ENCODE assay signal across 10 cellular contexts in the genomic region with DNA sequence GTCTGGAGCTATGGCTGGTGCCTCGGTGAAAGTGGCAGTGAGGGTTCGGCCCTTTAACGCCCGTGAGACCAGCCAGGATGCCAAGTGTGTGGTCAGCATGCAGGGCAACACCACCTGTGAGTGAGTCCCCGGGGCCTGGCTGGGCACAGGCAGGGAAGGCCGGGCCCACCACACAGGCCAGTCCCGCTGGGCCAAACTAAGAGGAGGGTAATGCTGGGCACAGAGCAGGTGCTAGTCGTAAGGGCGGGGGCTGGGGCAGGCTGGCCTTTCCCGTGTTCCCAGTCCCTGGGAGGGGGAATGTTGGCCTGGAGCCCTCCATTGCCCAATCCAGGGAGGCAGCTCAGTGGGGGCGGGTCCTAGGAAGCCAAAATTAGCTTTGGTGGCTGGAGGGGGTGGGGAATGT. TPM values are rescaled to one million over a fixed set of nuclear protein-coding genes. Genes with fewer than 3 reads are reported as not detected.
DNase-seq lines count a peak whose midpoint lies in the region; ATAC-seq and TF ChIP-seq lines count a peak whose summit lies in the region.
"Had no signal": no experiment of that assay in that cellular context is flagged by ENCODE, and none has a peak within 500 bp of the region (broad histone marks: within the 10 kb centered on the region; RNA-seq: fewer than 3 reads in every experiment).

No MANE protein-coding gene starts in this region.

- CTCF ChIA-PET in activated CD4-positive, alpha-beta memory T cell treated with anti-CD3 and anti-CD28 coated beads, Interleukin-2, amount 10 ng/mL, durations not matched to agents 7 days and 5 days (lab: Charles Lee), result no interaction called here

- H3K27me3 ChIP-seq in fibroblast of lung (ENCODE audit: control insufficient read depth, insufficient read depth, low read length) (no peaks in the 10 kb centered on the region), muscle layer of duodenum (ENCODE audit: low read depth, low read length) (no peaks in the 10 kb centered on the region), upper lobe of left lung (no peaks in the 10 kb centered on the region)

- H3K36me3 Mint-ChIP-seq in activated CD4-positive, alpha-beta memory T cell treated with anti-CD3 and anti-CD28 coated beads, Interleukin-2, amount 10 ng/mL, durations not matched to agents 7 days and 5 days (ENCODE audit: low read depth), result peaks cover 42% of the 10 kb centered on the region

- H3K4me1 ChIP-seq in fibroblast of lung (ENCODE audit: control insufficient read depth, extremely low read depth, insufficient read depth, low read length) (peaks cover 12% of the 10 kb centered on the region), muscle layer of duodenum (ENCODE audit: control insufficient read depth in 1 of 2, insufficient read depth in 2 of 2, low read length in 2 of 2) (peaks cover 8 to 33% of the 10 kb centered on the region in 2 donors), upper lobe of left lung (peaks cover 24 to 31% (median 30%) of the 10 kb centered on the region in 4 donors)

- H3K9me3 Mint-ChIP-seq in activated CD4-positive, alpha-beta memory T cell treated with anti-CD3 and anti-CD28 coated beads, Interleukin-2, amount 10 ng/mL, durations not matched to agents 7 days and 5 days, result no peaks in the 10 kb centered on the region
- H3K9me3 Mint-ChIP-seq: stimulated activated naive CD8-positive, alpha-beta T cell treated with anti-CD3 and anti-CD28 coated beads, Interleukin-15, amount 100 ng/mL, for 72 hours had no signal

- TF ChIP-seq POLR2A in upper lobe of left lung (IDR thresholded peaks at IDR 0.05), result peak in 1 of 4 donors; percentile 17

- H3K4me2 ChIP-seq in fibroblast of lung (ENCODE audit: extremely low read depth, insufficient read depth, low read length), result peak overlapping the region; percentile 42

- no peaks in the 10 kb centered on the region for H3K9me3 ChIP-seq in fibroblast of lung (ENCODE audit: control insufficient read depth, insufficient read depth, low read depth, low read length)
- H3K9me3 ChIP-seq in muscle layer of duodenum (ENCODE audit: control insufficient read depth in 1 of 2, low read length in 2 of 2), result no peaks in the 10 kb centered on the region
- H3K9me3 ChIP-seq in upper lobe of left lung, result no peaks in the 10 kb centered on the region

- no peaks in the 10 kb centered on the region for H4K20me1 ChIP-seq in fibroblast of lung (ENCODE audit: control insufficient read depth, extremely low read depth, insufficient read depth, low read length)

- no peak for TF ChIP-seq EP300 in upper lobe of left lung (IDR thresholded peaks at IDR 0.05)

- no peak overlapping the region for H3K9ac ChIP-seq in fibroblast of lung (ENCODE audit: insufficient read depth, low read length)

- TF ChIP-seq CTCF in fibroblast of lung (conservative IDR thresholded peaks at IDR 0.05 in 1 of 2, IDR thresholded peaks at IDR 0.05 in 1 of 2; ENCODE audit: low read depth in 1 of 2, low read length in 2 of 2), result no peak
- TF ChIP-seq CTCF in upper lobe of left lung (IDR thresholded peaks at IDR 0.05), result no peak

- peaks cover 23% of the 10 kb centered on the region for H3K4me1 Mint-ChIP-seq in activated CD4-positive, alpha-beta memory T cell treated with anti-CD3 and anti-CD28 coated beads, Interleukin-2, amount 10 ng/mL, durations not matched to agents 7 days and 5 days

- H3K27ac Mint-ChIP-seq in activated CD4-positive, alpha-beta memory T cell treated with anti-CD3 and anti-CD28 coated beads, Interleukin-2, amount 10 ng/mL, durations not matched to agents 7 days and 5 days, result no peak overlapping the region

- no peak overlapping the region for H2AFZ ChIP-seq in fibroblast of lung (ENCODE audit: low read length)

- H3K36me3 ChIP-seq in fibroblast of lung (ENCODE audit: control insufficient read depth, insufficient read depth, low read length) (peaks cover 30% of the 10 kb centered on the region), muscle layer of duodenum (ENCODE audit: control insufficient read depth in 1 of 2, insufficient read depth in 2 of 2, low read length in 2 of 2) (peaks cover 39 to 46% of the 10 kb centered on the region in 2 donors), upper lobe of left lung (peaks cover 24 to 48% (median 43%) of the 10 kb centered on the region in 4 donors)

- WGBS in upper lobe of left lung, 2 donors, result 63 to 73% methylated on average over 7 to 11 of the region's 11 CpGs

- DNase-seq in LHCN-M2 (ENCODE audit: low read depth) (peak; percentile 54), fibroblast of lung (ENCODE audit: low read depth in 2 of 2) (no peak), upper lobe of left lung (peak; percentile 79), HT-29 (ENCODE audit: low spot score) (no peak), NOMO-1 treated with dmso at 0.1 percent for 144 hours (lab: John Stamatoyannopoulos, UW; ENCODE audit: unreplicated experiment) (no peak)
- DNase-seq in activated CD4-positive, alpha-beta memory T cell treated with anti-CD3 and anti-CD28 coated beads, Interleukin-2, amount 10 ng/mL, durations not matched to agents 7 days and 5 days, result no peak
- DNase-seq: activated CD8-positive, alpha-beta memory T cell treated with anti-CD3 and anti-CD28 coated beads, Interleukin-2, amount 50 U/mL, for 48 hours; NCI-H510A treated with DMSO at 0.1 percent for 48 hours; stimulated activated naive CD8-positive, alpha-beta T cell treated with anti-CD3 and anti-CD28 coated beads, Interleukin-15, amount 100 ng/mL, for 72 hours had no signal

- peak overlapping the region; percentile 12 for H3K27ac ChIP-seq in fibroblast of lung (ENCODE audit: insufficient read depth, low read length)
- H3K27ac ChIP-seq in muscle layer of duodenum (ENCODE audit: low read length), result no peak overlapping the region
- peak overlapping the region in 3 of 4 donors; percentile 57 to 97 (median 88) for H3K27ac ChIP-seq in upper lobe of left lung

- POLR2A ChIA-PET in activated CD4-positive, alpha-beta memory T cell treated with anti-CD3 and anti-CD28 coated beads, Interleukin-2, amount 10 ng/mL, durations not matched to agents 7 days and 5 days (lab: Charles Lee), result interaction anchor here (0.8 to 4.6 kb wide), 4 partner anchors 12 to 53 kb away, joined by 3 to 43 read pairs (median 3); a partner anchor contains a TSS

- peaks cover 29% of the 10 kb centered on the region for H3K79me2 ChIP-seq in fibroblast of lung (ENCODE audit: control insufficient read depth, insufficient read depth, low read length)

- peak in 1 of 2 donors; percentile 5 for ATAC-seq in upper lobe of left lung (ENCODE audit: low FRiP score in 2 of 2)
- ATAC-seq: stimulated activated naive CD8-positive, alpha-beta T cell treated with anti-CD3 and anti-CD28 coated beads, Interleukin-15, amount 100 ng/mL, for 72 hours had no signal

- H3K4me3 ChIP-seq in fibroblast of lung (replicated peaks in 1 of 4; ENCODE audit: control extremely low read depth in 1 of 4, insufficient read depth in 1 of 4, low read depth in 3 of 4, low read length in 4 of 4) (peak overlapping the region in 3 of 4 experiments; percentile 92 to 95 (median 93)), muscle layer of duodenum (ENCODE audit: low read depth in 1 of 2, low read length in 2 of 2) (peak overlapping the region; percentile 92), upper lobe of left lung (peak overlapping the region in 3 of 4 donors; percentile 92 to 100 (median 99))

- no peaks in the 10 kb centered on the region for H3K27me3 Mint-ChIP-seq in activated CD4-positive, alpha-beta memory T cell treated with anti-CD3 and anti-CD28 coated beads, Interleukin-2, amount 10 ng/mL, durations not matched to agents 7 days and 5 days
- H3K27me3 Mint-ChIP-seq: stimulated activated naive CD8-positive, alpha-beta T cell treated with anti-CD3 and anti-CD28 coated beads, Interleukin-15, amount 100 ng/mL, for 72 hours had no signal

- H3K4me3 Mint-ChIP-seq in activated CD4-positive, alpha-beta memory T cell treated with anti-CD3 and anti-CD28 coated beads, Interleukin-2, amount 10 ng/mL, durations not matched to agents 7 days and 5 days, result no peak overlapping the region

RNA-seq across cellular contexts. Expression of a gene that starts 2.5 kb away (rescaled TPM):
- total RNA-seq in LHCN-M2 (2014; rRNA removed), result 75.9 and 82.0 TPM in 2 replicates
- polyA plus RNA-seq in LHCN-M2 (2012), result 149 TPM
- 52.4 and 86.0 TPM in 2 replicates for total RNA-seq in fibroblast of lung
- 68.1 and 70.5 TPM in 2 replicates for polyA plus RNA-seq in fibroblast of lung
- 104 and 119 TPM in 2 replicates for polyA plus RNA-seq in fibroblast of lung (2012)
- 90.0 and 98.0 TPM in 2 replicates for polyA minus RNA-seq in fibroblast of lung (ENCODE audit: low replicate concordance)
- 100 to 1,000 TPM; 130 to 270 (median 206) TPM for total RNA-seq in upper lobe of left lung
- total RNA-seq in HT-29 (2014; rRNA removed; shearing (Covaris generic)), result 75.3 and 83.6 TPM in 2 replicates
- total RNA-seq in activated CD4-positive, alpha-beta memory T cell treated with anti-CD3 and anti-CD28 coated beads, Interleukin-2, amount 10 ng/mL, durations not matched to agents 7 days and 5 days, result 10 to 100 TPM; 37.4 to 38.5 TPM

RNA-seq across cellular contexts. Expression of a gene that starts 2.9 kb away (rescaled TPM):
- 0.34 and 0.64 TPM in 2 replicates for total RNA-seq in LHCN-M2 (2014; rRNA removed)
- 1.1 TPM for polyA plus RNA-seq in LHCN-M2 (2012)
- total RNA-seq in fibroblast of lung, result 0.26 and 0.33 TPM in 2 replicates
- polyA plus RNA-seq in fibroblast of lung, result 0.28 and 0.38 TPM in 2 replicates
- 1.1 and 1.6 TPM in 2 replicates for polyA plus RNA-seq in fibroblast of lung (2012)
- polyA minus RNA-seq in fibroblast of lung (ENCODE audit: low replicate concordance), result 6.9 TPM in 1 of 2 replicates, not detected in the other
- total RNA-seq in upper lobe of left lung, result 10 to 100 TPM in 1 of 6 donors, 1 to 10 TPM in 5; 1.4 to 32.5 (median 3.1) TPM
- 0.13 and 0.81 TPM in 2 replicates for total RNA-seq in HT-29 (2014; rRNA removed; shearing (Covaris generic))
- total RNA-seq in activated CD4-positive, alpha-beta memory T cell treated with anti-CD3 and anti-CD28 coated beads, Interleukin-2, amount 10 ng/mL, durations not matched to agents 7 days and 5 days, result under 1 TPM in 1 of 2 experiments, not detected in 1; 0.25 TPM

RNA-seq across cellular contexts. Expression of a gene that starts 12.8 kb away (rescaled TPM):
- 12.4 and 13.2 TPM in 2 replicates for total RNA-seq in LHCN-M2 (2014; rRNA removed)
- polyA plus RNA-seq in LHCN-M2 (2012), result 27.2 TPM
- total RNA-seq in fibroblast of lung, result 8.5 and 18.3 TPM in 2 replicates
- polyA plus RNA-seq in fibroblast of lung, result 12.4 and 16.1 TPM in 2 replicates
- polyA plus RNA-seq in fibroblast of lung (2012), result 28.3 and 34.4 TPM in 2 replicates
- 69.9 and 79.8 TPM in 2 replicates for polyA minus RNA-seq in fibroblast of lung (ENCODE audit: low replicate concordance)
- total RNA-seq in upper lobe of left lung, result 100 to 1,000 TPM in 2 of 6 donors, 10 to 100 TPM in 4; 27.1 to 162 (median 50.8) TPM
- 3.2 and 7.3 TPM in 2 replicates for total RNA-seq in HT-29 (2014; rRNA removed; shearing (Covaris generic))
- 10 to 100 TPM; 73.2 to 80.1 TPM for total RNA-seq in activated CD4-positive, alpha-beta memory T cell treated with anti-CD3 and anti-CD28 coated beads, Interleukin-2, amount 10 ng/mL, durations not matched to agents 7 days and 5 days

RNA-seq across cellular contexts. Expression of a gene that starts 32.6 kb away (rescaled TPM):
- total RNA-seq in LHCN-M2 (2014; rRNA removed) (69.6 and 75.0 TPM in 2 replicates), fibroblast of lung (42.9 and 62.8 TPM in 2 replicates), upper lobe of left lung (10 to 100 TPM; 48.2 to 66.4 (median 63.8) TPM)
- polyA plus RNA-seq in LHCN-M2 (2012), result 81.5 TPM
- polyA plus RNA-seq in fibroblast of lung, result 80.8 and 83.0 TPM in 2 replicates
- 71.3 and 76.9 TPM in 2 replicates for polyA plus RNA-seq in fibroblast of lung (2012)
- polyA minus RNA-seq in fibroblast of lung (ENCODE audit: low replicate concordance), result 15.0 and 20.9 TPM in 2 replicates
- total RNA-seq in HT-29 (2014; rRNA removed; shearing (Covaris generic)), result 20.0 and 25.7 TPM in 2 replicates
- 10 to 100 TPM; 53.0 to 58.2 TPM for total RNA-seq in activated CD4-positive, alpha-beta memory T cell treated with anti-CD3 and anti-CD28 coated beads, Interleukin-2, amount 10 ng/mL, durations not matched to agents 7 days and 5 days

RNA-seq across cellular contexts. Expression of a gene that starts 35.0 kb away (rescaled TPM):
- 0.06 TPM in 1 of 2 replicates, not detected in the other for total RNA-seq in LHCN-M2 (2014; rRNA removed)
- 0.05 TPM for polyA plus RNA-seq in LHCN-M2 (2012)
- 0.26 and 0.66 TPM in 2 replicates for total RNA-seq in fibroblast of lung
- not detected in 2 replicates for polyA plus RNA-seq in fibroblast of lung
- not detected in 2 replicates for polyA plus RNA-seq in fibroblast of lung (2012)
- polyA minus RNA-seq in fibroblast of lung (ENCODE audit: low replicate concordance), result not detected in 2 replicates
- total RNA-seq in upper lobe of left lung, result 1 to 10 TPM in 2 of 6 donors, under 1 TPM in 4; 0.15 to 4.0 (median 0.82) TPM
- not detected in 2 replicates for total RNA-seq in HT-29 (2014; rRNA removed; shearing (Covaris generic))
- under 1 TPM; 0.65 to 0.68 TPM for total RNA-seq in activated CD4-positive, alpha-beta memory T cell treated with anti-CD3 and anti-CD28 coated beads, Interleukin-2, amount 10 ng/mL, durations not matched to agents 7 days and 5 days

Comparison
In these comparisons a context has a peak if more than half of its experiments do, and no peak if none do; other contexts are left out.
1. DNase-seq: peak in LHCN-M2 (single experiment) and upper lobe of left lung (2 of 2); none in fibroblast of lung (0 of 2), HT-29 (single experiment), activated CD4-positive, alpha-beta memory T cell treated with anti-CD3 and anti-CD28 coated beads, Interleukin-2, amount 10 ng/mL, durations not matched to agents 7 days and 5 days (single experiment) and NOMO-1 treated with dmso at 0.1 percent for 144 hours (single experiment).
2. Peak in every context shown above with its lines, with median percentiles within 50 percentile points of each other: H3K4me3 ChIP-seq.